ENCODE assay signal across 9 cellular contexts in the genomic region with DNA sequence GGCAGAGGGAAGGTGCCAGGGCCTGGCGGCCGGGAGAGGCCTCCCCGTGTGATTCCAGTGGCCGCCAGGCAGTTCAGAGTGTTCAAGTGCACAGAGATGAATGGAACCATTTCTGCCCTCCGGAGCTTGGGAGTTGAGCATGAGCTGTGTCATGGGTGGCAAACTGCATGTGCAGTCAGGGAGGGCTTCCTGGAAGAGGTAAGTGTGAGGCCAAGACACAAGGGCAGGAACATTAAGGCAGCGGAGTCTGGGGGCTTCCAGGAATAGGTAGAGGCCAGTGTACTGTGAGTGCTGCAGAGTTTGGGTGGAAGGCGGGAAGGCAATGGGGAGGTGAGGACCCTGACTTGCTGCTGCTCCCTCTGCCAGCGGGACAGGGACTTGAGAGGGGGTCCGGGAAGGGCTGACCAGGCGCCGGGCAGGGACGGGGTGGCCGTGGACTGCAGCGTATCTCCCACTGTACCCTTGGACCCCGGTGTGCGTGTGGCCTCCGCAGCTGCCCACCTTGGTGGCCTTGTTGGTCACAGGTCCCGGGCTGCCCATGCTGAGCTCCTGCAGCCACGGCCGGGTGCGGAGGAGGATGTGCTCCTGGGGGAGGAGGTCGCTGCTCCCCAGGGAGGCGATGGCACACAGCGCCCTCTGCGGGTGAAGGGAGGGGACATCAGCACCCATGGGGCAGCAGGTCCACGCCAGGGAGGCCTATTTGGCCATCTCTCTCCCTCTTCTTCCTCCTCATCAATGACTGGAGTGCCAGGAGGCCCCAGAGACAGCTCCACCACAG. TPM values are rescaled to one million over a fixed set of nuclear protein-coding genes. Genes with fewer than 3 reads are reported as not detected.
A peak's percentile ranks its signal among the peaks of the same experiment; 100 is the strongest.
DNase-seq lines count a peak whose midpoint lies in the region; ATAC-seq and TF ChIP-seq lines count a peak whose summit lies in the region.
"Had no signal": no experiment of that assay in that cellular context is flagged by ENCODE, and none has a peak within 500 bp of the region (broad histone marks: within the 10 kb centered on the region; RNA-seq: fewer than 3 reads in every experiment).

No MANE protein-coding gene starts in this region.

- H3K4me1 Mint-ChIP-seq in central memory CD8-positive, alpha-beta T cell, result peaks cover 25% of the 10 kb centered on the region
- peaks cover 17% of the 10 kb centered on the region for H3K4me1 Mint-ChIP-seq in nephron progenitor cell

- no peak overlapping the region for H3K4me3 Mint-ChIP-seq in central memory CD8-positive, alpha-beta T cell
- no peak overlapping the region for H3K4me3 Mint-ChIP-seq in nephron progenitor cell

- H3K79me2 ChIP-seq in KMS-11 (ENCODE audit: insufficient read depth, low read depth), result no peaks in the 10 kb centered on the region

- CTCF ChIA-PET in GM10248 (lab: Yijun Ruan, JAX), result interaction anchor here (0.9 to 2.9 kb wide), 5 partner anchors 9 to 289 kb away, joined by 3 to 14 read pairs (median 5); partner anchors contain the start of genes NDUFAF8 and TEPSIN

- no peaks in the 10 kb centered on the region for H3K27me3 Mint-ChIP-seq in central memory CD8-positive, alpha-beta T cell
- H3K27me3 Mint-ChIP-seq in nephron progenitor cell (ENCODE audit: low read depth, poor library complexity), result peaks cover 6% of the 10 kb centered on the region

- intact Hi-C loops in colonic mucosa (cut with DNase I) (no loop called here), sciatic nerve (cut with DNase I) (no loop called here)

- H3K9me3 Mint-ChIP-seq in central memory CD8-positive, alpha-beta T cell, result no peaks in the 10 kb centered on the region
- H3K9me3 Mint-ChIP-seq in nephron progenitor cell, result peaks cover 23% of the 10 kb centered on the region

- H3K27me3 ChIP-seq in KMS-11 (ENCODE audit: insufficient read depth, low read depth), result no peaks in the 10 kb centered on the region
- H3K27me3 ChIP-seq in colonic mucosa, result no peaks in the 10 kb centered on the region

- no peak for ATAC-seq in central memory CD8-positive, alpha-beta T cell (replicated peaks; ENCODE audit: extremely low read depth, poor library complexity, severe bottlenecking)
- ATAC-seq in HG03135 (IDR thresholded peaks at IDR 0.05; ENCODE audit: unreplicated experiment), result no peak
- ATAC-seq in sciatic nerve, result no peak
- ATAC-seq in HG02870 (IDR thresholded peaks at IDR 0.05; ENCODE audit: unreplicated experiment), result no peak

- peak overlapping the region; percentile 6 for H3K27ac Mint-ChIP-seq in central memory CD8-positive, alpha-beta T cell (ENCODE audit: low read depth)
- H3K27ac Mint-ChIP-seq in nephron progenitor cell, result no peak overlapping the region

- TF ChIP-seq CTCF in GM10248 (IDR thresholded peaks at IDR 0.05; ENCODE audit: control extremely low read depth, extremely low read depth, low read depth, missing control alignments) (peak; percentile 34), KMS-11 (conservative IDR thresholded peaks at IDR 0.05; ENCODE audit: low read depth, low read length) (peak; percentile 22; the same call in 1 of the 2 replicates), nephron progenitor cell (IDR thresholded peaks at IDR 0.05) (peak; percentile 29), colonic mucosa (IDR thresholded peaks at IDR 0.05) (no peak)

- no peak overlapping the region for H3K4me2 ChIP-seq in KMS-11

- H3K4me1 ChIP-seq in KMS-11 (ENCODE audit: low read depth, poor library complexity, severe bottlenecking) (no peaks in the 10 kb centered on the region), colonic mucosa (no peaks in the 10 kb centered on the region)

- H3K9me3 ChIP-seq in colonic mucosa, result no peaks in the 10 kb centered on the region

- no peak overlapping the region for H3K4me3 ChIP-seq in KMS-11 (IDR thresholded peaks at IDR 0.05; ENCODE audit: insufficient read depth, low read depth, low read length)
- H3K4me3 ChIP-seq in colonic mucosa, result no peak overlapping the region

- H4K20me1 ChIP-seq in KMS-11 (ENCODE audit: insufficient read depth), result no peaks in the 10 kb centered on the region

- H3K27ac ChIP-seq in KMS-11, result no peak overlapping the region
- no peak overlapping the region for H3K27ac ChIP-seq in colonic mucosa

- no peak overlapping the region for H2AFZ ChIP-seq in KMS-11 (ENCODE audit: low read depth)

- no peaks in the 10 kb centered on the region for H3K36me3 ChIP-seq in KMS-11 (ENCODE audit: insufficient read depth)
- no peaks in the 10 kb centered on the region for H3K36me3 ChIP-seq in colonic mucosa

- H3K9ac ChIP-seq in KMS-11, result no peak overlapping the region
- no peak overlapping the region for H3K9ac ChIP-seq in colonic mucosa (ENCODE audit: low read depth in 2 of 2, low read length in 2 of 2)

- POLR2A ChIA-PET in GM10248 (lab: Yijun Ruan, JAX), result no interaction called here

- DNase-seq in GM10248 (ENCODE audit: extremely low spot score), result no peak
- DNase-seq in central memory CD8-positive, alpha-beta T cell (ENCODE audit: low spot score in 2 of 2), result no peak
- no peak for DNase-seq in nephron progenitor cell
- DNase-seq in colonic mucosa, result no peak
- DNase-seq in sciatic nerve (ENCODE audit: low spot score), result no peak
- DNase-seq: SIG-M5 had no signal

- peaks cover 19% of the 10 kb centered on the region for H3K36me3 Mint-ChIP-seq in central memory CD8-positive, alpha-beta T cell (ENCODE audit: insufficient read depth)
- H3K36me3 Mint-ChIP-seq in nephron progenitor cell (ENCODE audit: low read depth), result peaks cover 32% of the 10 kb centered on the region

RNA-seq across cellular contexts. Expression of gene CEP131, which starts 7.5 kb away (rescaled TPM):
- total RNA-seq in colonic mucosa (10 to 100 TPM in 1 of 2 donors, 1 to 10 TPM in 1; 4.3 to 15.0 TPM), sciatic nerve (10.1 TPM)

RNA-seq across cellular contexts. Expression of gene TEPSIN, which starts 8.6 kb away (rescaled TPM):
- total RNA-seq in colonic mucosa (10 to 100 TPM; 29.3 to 46.7 TPM), sciatic nerve (38.1 TPM)

RNA-seq across cellular contexts. Expression of gene NDUFAF8, which starts 8.9 kb away (rescaled TPM):
- 10 to 100 TPM; 22.4 to 58.2 TPM for total RNA-seq in colonic mucosa
- 37.4 TPM for total RNA-seq in sciatic nerve
